In the genomic region with DNA sequence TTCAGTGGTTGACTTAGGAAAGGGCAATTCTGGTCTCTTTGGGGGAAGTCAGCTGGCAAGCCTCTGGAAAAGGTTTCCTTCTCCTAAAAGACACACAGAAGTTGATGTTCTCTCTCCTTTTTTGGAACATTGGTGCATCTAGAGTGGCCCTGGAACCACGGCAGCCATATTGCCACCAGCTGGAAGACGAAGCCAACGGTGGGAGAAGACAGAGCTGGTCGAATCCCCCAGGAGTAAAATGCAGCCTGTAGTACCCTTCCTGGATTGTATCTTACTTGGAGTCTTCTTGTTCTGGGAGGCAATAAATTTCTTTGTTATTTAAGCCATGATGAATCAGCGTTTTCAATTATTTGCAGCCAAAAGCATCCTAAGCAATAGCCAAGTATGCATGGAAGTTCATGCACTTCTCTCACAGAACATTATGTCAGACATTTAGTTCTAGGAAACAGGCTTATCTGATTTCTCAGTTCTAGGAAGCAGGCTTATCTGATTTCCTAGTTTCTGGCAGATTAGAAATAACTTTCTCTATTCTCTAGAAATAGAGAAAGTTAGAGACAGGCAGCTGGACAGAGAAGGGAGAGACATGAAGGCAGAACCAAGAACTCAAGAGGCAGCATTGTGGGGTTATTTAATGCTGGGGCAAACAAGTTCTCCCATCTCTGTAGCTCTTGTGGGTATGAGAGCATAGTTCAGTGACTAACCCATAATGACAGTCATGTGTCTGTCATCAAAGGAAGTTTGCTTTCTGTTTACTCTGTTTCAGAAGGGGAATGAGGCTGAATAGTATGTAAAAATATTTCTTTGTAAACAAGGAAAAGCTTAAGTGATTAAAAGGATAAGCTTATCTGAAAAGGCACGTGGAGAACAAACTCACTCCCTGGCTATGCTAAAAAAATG, we compare ENCODE assay signal across 8 cellular contexts.
DNase-seq lines count a peak whose midpoint lies in the region; ATAC-seq lines count a peak whose summit lies in the region.

No MANE protein-coding gene starts in this region.

- peak overlapping the region; percentile 62 for H3K4me3 Mint-ChIP-seq in T-helper 1 cell treated with Interleukin-12 subunit alpha and Interleukin-12 subunit beta and Interleukin-4 antibody, amounts not matched to agents 30 μg/mL and 1 μg/mL, for 36 hours

- H3K4me1 Mint-ChIP-seq in T-helper 1 cell treated with Interleukin-12 subunit alpha and Interleukin-12 subunit beta and Interleukin-4 antibody, amounts not matched to agents 30 μg/mL and 1 μg/mL, for 36 hours (ENCODE audit: low read depth): peaks cover 52% of the 10 kb centered on the region

- peak overlapping the region; percentile 89 for H3K27ac Mint-ChIP-seq in T-helper 1 cell treated with Interleukin-12 subunit alpha and Interleukin-12 subunit beta and Interleukin-4 antibody, amounts not matched to agents 30 μg/mL and 1 μg/mL, for 36 hours

- peaks cover 6% of the 10 kb centered on the region for H3K36me3 Mint-ChIP-seq in T-helper 1 cell treated with Interleukin-12 subunit alpha and Interleukin-12 subunit beta and Interleukin-4 antibody, amounts not matched to agents 30 μg/mL and 1 μg/mL, for 36 hours (ENCODE audit: low read depth)

- ATAC-seq in GM19023 (IDR thresholded peaks at IDR 0.05; ENCODE audit: unreplicated experiment): peak; percentile 75
- peak; percentile 65 for ATAC-seq in HG03103 (IDR thresholded peaks at IDR 0.05; ENCODE audit: low read depth, unreplicated experiment)

- DNase-seq in CD1c-positive myeloid dendritic cell (ENCODE audit: extremely low spot score): peak; percentile 65
- peak; percentile 40 for DNase-seq in glomerular visceral epithelial cell (ENCODE audit: extremely low spot score)
- DNase-seq in DMS 273 treated with DMSO at 0.1 percent for 48 hours (lab: John Stamatoyannopoulos, UW): no peak
- DNase-seq in pons (ENCODE audit: low spot score): no peak
- DNase-seq in NCI-H446 treated with DMSO at 0.1 percent for 48 hours (lab: John Stamatoyannopoulos, UW): no peak

- no peaks in the 10 kb centered on the region for H3K9me3 Mint-ChIP-seq in T-helper 1 cell treated with Interleukin-12 subunit alpha and Interleukin-12 subunit beta and Interleukin-4 antibody, amounts not matched to agents 30 μg/mL and 1 μg/mL, for 36 hours

- peaks cover 10% of the 10 kb centered on the region for H3K27me3 Mint-ChIP-seq in T-helper 1 cell treated with Interleukin-12 subunit alpha and Interleukin-12 subunit beta and Interleukin-4 antibody, amounts not matched to agents 30 μg/mL and 1 μg/mL, for 36 hours (ENCODE audit: low read depth)

Comparison
In these comparisons a context has a peak if more than half of its experiments do, and no peak if none do; other contexts are left out.
1. DNase-seq: peak in CD1c-positive myeloid dendritic cell (single experiment) and glomerular visceral epithelial cell (single experiment); none in DMS 273 treated with DMSO at 0.1 percent for 48 hours (single experiment), pons (single experiment) and NCI-H446 treated with DMSO at 0.1 percent for 48 hours (single experiment).